Comparison of ENCODE assay signal across 16 cellular contexts in the genomic region with DNA sequence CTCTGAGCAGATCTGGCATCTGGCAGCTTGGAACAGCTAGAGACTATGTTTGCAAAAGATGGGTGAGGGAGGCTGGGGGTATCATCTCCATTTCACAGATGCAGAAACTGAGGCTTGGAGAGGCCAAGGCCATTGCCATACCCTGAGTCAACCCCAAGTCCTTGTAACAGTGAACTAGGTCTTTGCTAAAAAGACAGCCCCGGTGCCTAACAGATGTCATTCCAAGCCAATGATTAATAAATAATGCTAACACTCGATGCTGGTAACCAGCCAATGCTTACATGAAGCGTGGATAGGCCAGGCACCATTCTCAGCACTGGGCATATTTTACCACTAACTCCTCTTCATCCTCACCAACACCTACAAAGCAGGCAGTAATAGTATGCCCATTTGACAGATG.
DNase-seq lines count a peak whose midpoint lies in the region; ATAC-seq, FAIRE-seq and TF ChIP-seq lines count a peak whose summit lies in the region.
"Had no signal": no experiment of that assay in that cellular context is flagged by ENCODE, and none has a peak within 500 bp of the region (broad histone marks: within the 10 kb centered on the region; RNA-seq: fewer than 3 reads in every experiment).

No MANE protein-coding gene starts in this region.

- no peak overlapping the region for H2AK5ac ChIP-seq in H1 (ENCODE audit: low read depth, low read length)

- no peak for FAIRE-seq in H1 (lab: Jason Lieb, UNC)

- peak overlapping the region; percentile 19; the same call in 1 of the 2 replicates for H2BK15ac ChIP-seq in H1 (ENCODE audit: low read length)

- no peak overlapping the region for H4K8ac ChIP-seq in H1 (ENCODE audit: extremely low read depth, insufficient read depth, low read length)

- H3K36me3 Mint-ChIP-seq in CD8-positive, alpha-beta T cell, result no peaks in the 10 kb centered on the region
- peaks cover 3% of the 10 kb centered on the region for H3K36me3 Mint-ChIP-seq in effector memory CD8-positive, alpha-beta T cell (ENCODE audit: insufficient read depth)

- 0 out of 2 replicates have a peak overlapping the region, but pooled peaks have one; percentile 1 for H3K18ac ChIP-seq in H1 (ENCODE audit: extremely low read depth, low read length)

- TF ChIP-seq RAD21 in H1 (IDR thresholded peaks at IDR 0.05 in 1 of 2, conservative IDR thresholded peaks at IDR 0.05 in 1 of 2; ENCODE audit: low read depth in 2 of 2, low read length in 2 of 2), result no peak

- no peak overlapping the region for H3K27ac ChIP-seq in H1 (ENCODE audit: low read depth, low read length)
- no peak overlapping the region for H3K27ac ChIP-seq in CD8-positive, alpha-beta T cell (ENCODE audit: low read depth, low read length)
- H3K27ac ChIP-seq in smooth muscle cell (ENCODE audit: low read depth), result no peak overlapping the region
- H3K27ac ChIP-seq: C4-2B had no signal

- H4K91ac ChIP-seq in H1 (replicated peaks; ENCODE audit: insufficient read length, low read length), result no peak overlapping the region

- TF ChIP-seq CTCF in H1 (IDR thresholded peaks at IDR 0.05; ENCODE audit: control extremely low read depth in 1 of 3, insufficient read depth in 1 of 3, low read depth in 1 of 3, low read length in 3 of 3) (no peak), smooth muscle cell (IDR thresholded peaks at IDR 0.05; ENCODE audit: borderline replicate concordance, insufficient read depth, poor library complexity, severe bottlenecking) (no peak)
- no peak for TF ChIP-seq CTCF in CD8-positive, alpha-beta T cell (IDR thresholded peaks at IDR 0.05)

- H3K79me2 ChIP-seq in H1 (ENCODE audit: control insufficient read depth in 1 of 2, insufficient read depth in 2 of 2, low read length in 2 of 2) (no peaks in the 10 kb centered on the region), smooth muscle cell (ENCODE audit: low read depth) (no peaks in the 10 kb centered on the region)

- no peak overlapping the region for H2BK5ac ChIP-seq in H1 (ENCODE audit: low read depth, low read length)

- 0 out of 2 replicates have a peak overlapping the region, but pooled peaks have one; percentile 73 for H2BK20ac ChIP-seq in H1 (ENCODE audit: low read length)

- CTCF ChIA-PET in H1 (lab: Charles Lee; ENCODE audit: partially characterized antibody), result interaction anchor here (1.1 to 1.4 kb wide), 2 partner anchors 32 to 233 kb away, joined by 3 read pairs; no protein-coding TSS in a partner anchor
- CTCF ChIA-PET in CD8-positive, alpha-beta T cell (lab: Charles Lee), result no interaction called here

- no peak overlapping the region for H4K5ac ChIP-seq in H1 (ENCODE audit: insufficient read length, low read depth, low read length)

- no peaks in the 10 kb centered on the region for H4K20me1 ChIP-seq in H1 (replicated peaks in 1 of 2; ENCODE audit: control insufficient read depth in 1 of 2, insufficient read depth in 2 of 2, low read length in 2 of 2)
- no peaks in the 10 kb centered on the region for H4K20me1 ChIP-seq in smooth muscle cell (ENCODE audit: low read depth)

- H3K4me2 ChIP-seq in H1 (ENCODE audit: insufficient read depth in 1 of 2, low read depth in 2 of 2, low read length in 2 of 2) (no peak overlapping the region; a peak in 1 of 4 replicates), smooth muscle cell (no peak overlapping the region)

- H3K14ac ChIP-seq in H1 (ENCODE audit: insufficient read length), result no peak overlapping the region

- H3K79me1 ChIP-seq in H1 (ENCODE audit: low read depth, low read length), result no peaks in the 10 kb centered on the region

- H3K27me3 ChIP-seq in H1 (replicated peaks in 1 of 4; ENCODE audit: control insufficient read depth in 3 of 4, extremely low read depth in 1 of 4, insufficient read depth in 3 of 4, low read length in 3 of 4) (peaks cover 0 to 2% (median under 1%) of the 10 kb centered on the region in 4 experiments; a peak in 2 of 7 replicates), smooth muscle cell (ENCODE audit: low read depth) (peaks cover 11% of the 10 kb centered on the region)
- H3K27me3 ChIP-seq in CD8-positive, alpha-beta T cell (ENCODE audit: insufficient read depth, low read length), result no peaks in the 10 kb centered on the region
- H3K27me3 ChIP-seq: ascending aorta had no signal

- TF ChIP-seq POLR2A in H1 (IDR thresholded peaks at IDR 0.05; ENCODE audit: control extremely low read depth in 1 of 2, low read depth in 2 of 2, low read length in 2 of 2), result no peak

- peak; percentile 69 for DNase-seq in ELR (ENCODE audit: low read depth)
- DNase-seq in NCI-H446 (lab: John Stamatoyannopoulos, UW), result peak; percentile 8 to 36
- no peak for DNase-seq in H1 (ENCODE audit: low read depth in 1 of 2, low spot score in 2 of 2)
- DNase-seq in myocyte (ENCODE audit: low read depth), result peak; percentile 68
- no peak for DNase-seq in H4 (ENCODE audit: low spot score)
- no peak for DNase-seq in CD8-positive, alpha-beta T cell
- no peak for DNase-seq in effector memory CD8-positive, alpha-beta T cell
- no peak for DNase-seq in smooth muscle cell (lab: John Stamatoyannopoulos, UW; ENCODE audit: unreplicated experiment)
- DNase-seq: activated effector memory CD4-positive, alpha-beta T cell treated with Interleukin-2 at 50 U/mL for 16 hours; DMS79 treated with DMSO at 0.1 percent for 48 hours; effector CD8-positive, alpha-beta T cell; NCI-H1092 treated with DMSO at 0.1 percent for 48 hours; NCI-H2171 treated with DMSO at 0.1 percent for 48 hours; stimulated activated CD4-positive, alpha-beta T cell treated with anti-CD3 and anti-CD28 coated beads, Interleukin-15, amount 100 ng/mL, for 24 hours had no signal

- POLR2A ChIA-PET in H1 (lab: Charles Lee; ENCODE audit: partially characterized antibody), result interaction anchor here (1.2 to 1.5 kb wide), 3 partner anchors 27 to 33 kb away, joined by 3 to 4 read pairs (median 3); no protein-coding TSS in a partner anchor
- POLR2A ChIA-PET in CD8-positive, alpha-beta T cell (lab: Charles Lee), result no interaction called here

- no peak overlapping the region for H3K4ac ChIP-seq in H1 (replicated peaks; ENCODE audit: insufficient read length, low read depth, low read length)

- H3K56ac ChIP-seq in H1 (replicated peaks; ENCODE audit: insufficient read length, low read depth, low read length), result no peak overlapping the region

- 94% methylated on average over 3 of the region's 3 CpGs; no CpG with 5 or more reads in 1 of the 2 experiments for WGBS in H1 (ENCODE audit: extremely low coverage in 1 of 2, insufficient coverage in 1 of 2, insufficient read length in 1 of 2, insufficient replicate concordance in 2 of 2, low coverage in 1 of 2, low lambda C conversion rate in 2 of 2, missing lambda C conversion rate in 1 of 2), 2 experiments
- 82% methylated on average over 3 of the region's 3 CpGs for WGBS in smooth muscle cell (ENCODE audit: low lambda C conversion rate)

- H3K9me3 ChIP-seq in H1 (ENCODE audit: insufficient read depth in 2 of 2, low read depth in 1 of 2, low read length in 1 of 2), result no peaks in the 10 kb centered on the region
- no peaks in the 10 kb centered on the region for H3K9me3 ChIP-seq in CD8-positive, alpha-beta T cell (ENCODE audit: low read length)
- H3K9me3 ChIP-seq in smooth muscle cell (replicated peaks; ENCODE audit: low read depth), result no peaks in the 10 kb centered on the region
- H3K9me3 ChIP-seq: ascending aorta had no signal

- no peak overlapping the region for H3K27ac Mint-ChIP-seq in CD8-positive, alpha-beta T cell
- no peak overlapping the region for H3K27ac Mint-ChIP-seq in effector memory CD8-positive, alpha-beta T cell

- H3K27me3 Mint-ChIP-seq in CD8-positive, alpha-beta T cell (ENCODE audit: low read depth), result peaks cover 12% of the 10 kb centered on the region
- H3K27me3 Mint-ChIP-seq in effector memory CD8-positive, alpha-beta T cell, result peaks cover 16 to 40% of the 10 kb centered on the region in 2 donors

- H2BK120ac ChIP-seq in H1 (replicated peaks; ENCODE audit: low read depth, low read length), result no peak overlapping the region

- H3K23me2 ChIP-seq in H1 (ENCODE audit: low read depth, low read length), result no peaks in the 10 kb centered on the region

- H3K9me3 Mint-ChIP-seq in CD8-positive, alpha-beta T cell, result no peaks in the 10 kb centered on the region
- H3K9me3 Mint-ChIP-seq in effector memory CD8-positive, alpha-beta T cell, result no peaks in the 10 kb centered on the region

- H3K4me3 Mint-ChIP-seq in CD8-positive, alpha-beta T cell, result no peak overlapping the region
- no peak overlapping the region for H3K4me3 Mint-ChIP-seq in effector memory CD8-positive, alpha-beta T cell

- intact Hi-C loops in CD8-positive, alpha-beta T cell (cut with DNase I, micrococcal nuclease), result no loop called here

- no peak for TF ChIP-seq EP300 in H1 (IDR thresholded peaks at IDR 0.05; ENCODE audit: borderline replicate concordance in 1 of 2, low read depth in 2 of 2, low read length in 2 of 2)

- no peak for ATAC-seq in CD8-positive, alpha-beta T cell
- ATAC-seq in effector memory CD8-positive, alpha-beta T cell (replicated peaks), result no peak

- no peak overlapping the region for H3K23ac ChIP-seq in H1 (ENCODE audit: insufficient read length)

- no peak overlapping the region for H3K4me3 ChIP-seq in H1 (ENCODE audit: extremely low read depth in 1 of 4, insufficient read depth in 2 of 4, low read depth in 3 of 4, low read length in 4 of 4)
- H3K4me3 ChIP-seq in CD8-positive, alpha-beta T cell (ENCODE audit: low read depth, low read length), result no peak overlapping the region
- H3K4me3 ChIP-seq in smooth muscle cell, result no peak overlapping the region
- H3K4me3 ChIP-seq: ascending aorta had no signal

- H2AFZ ChIP-seq in H1 (ENCODE audit: low read length) (no peak overlapping the region), smooth muscle cell (ENCODE audit: low read depth) (no peak overlapping the region)

- H3F3A ChIP-seq in smooth muscle cell (ENCODE audit: low read depth), result no peaks in the 10 kb centered on the region

- no peaks in the 10 kb centered on the region for H3K36me3 ChIP-seq in H1 (ENCODE audit: control insufficient read depth in 2 of 4, insufficient read depth in 4 of 4, low read length in 3 of 4)
- H3K36me3 ChIP-seq in CD8-positive, alpha-beta T cell (ENCODE audit: insufficient read depth, low read length), result no peaks in the 10 kb centered on the region
- no peaks in the 10 kb centered on the region for H3K36me3 ChIP-seq in smooth muscle cell (ENCODE audit: low read depth)
- H3K36me3 ChIP-seq: ascending aorta had no signal

- H3K4me1 ChIP-seq in H1 (replicated peaks in 1 of 4; ENCODE audit: control insufficient read depth in 3 of 4, insufficient read depth in 4 of 4, low read length in 3 of 4) (peaks cover 15 to 42% (median 26%) of the 10 kb centered on the region in 4 experiments), smooth muscle cell (ENCODE audit: low read depth) (peaks cover 7% of the 10 kb centered on the region)
- no peaks in the 10 kb centered on the region for H3K4me1 ChIP-seq in CD8-positive, alpha-beta T cell (ENCODE audit: insufficient read depth, low read length)

- H3K4me1 Mint-ChIP-seq in CD8-positive, alpha-beta T cell (ENCODE audit: low read depth), result no peaks in the 10 kb centered on the region
- no peaks in the 10 kb centered on the region for H3K4me1 Mint-ChIP-seq in effector memory CD8-positive, alpha-beta T cell (ENCODE audit: low read depth in 2 of 2)

- no peak overlapping the region; the same call in 1 of the 2 replicates for H2BK12ac ChIP-seq in H1 (ENCODE audit: low read depth, low read length)

- H3K9ac ChIP-seq in H1 (replicated peaks in 1 of 4; ENCODE audit: extremely low read depth in 1 of 4, low read depth in 3 of 4, low read length in 3 of 4) (no peak overlapping the region), smooth muscle cell (ENCODE audit: low read depth) (no peak overlapping the region)

Comparison
In these comparisons a context has a peak if more than half of its experiments do, and no peak if none do; other contexts are left out.
1. DNase-seq: peak in ELR (single experiment), NCI-H446 (2 of 2) and myocyte (single experiment); none in H1 (0 of 2), H4 (single experiment), CD8-positive, alpha-beta T cell (0 of 7), effector memory CD8-positive, alpha-beta T cell (0 of 3) and smooth muscle cell (single experiment).